In the genomic region with DNA sequence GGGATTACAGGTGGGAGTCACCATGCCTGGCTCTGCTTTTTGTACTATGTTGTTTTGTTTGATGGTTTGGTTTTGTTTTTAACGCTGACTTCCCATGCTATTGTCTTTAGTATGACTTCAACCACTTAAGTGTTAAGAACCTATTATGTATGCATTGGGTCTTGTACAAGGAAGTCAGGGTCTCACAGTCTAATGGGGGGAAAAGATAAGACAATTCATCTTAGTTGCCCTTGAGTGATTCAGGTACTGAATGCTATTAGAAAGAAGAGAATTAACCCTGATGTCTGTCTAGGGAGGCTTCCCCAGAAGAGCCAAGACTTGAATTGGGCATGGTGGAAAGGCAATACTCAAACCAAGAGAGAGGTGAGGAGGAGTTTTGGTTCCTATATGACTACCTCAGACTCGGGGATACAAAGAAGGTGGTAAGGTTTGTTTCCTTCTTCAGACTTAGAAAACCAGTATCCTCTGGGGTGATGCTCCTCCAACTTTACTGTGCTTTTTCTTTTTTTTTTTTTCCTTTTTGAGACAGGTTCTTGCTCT, we compare ENCODE assay signal across 7 cellular contexts.
DNase-seq lines count a peak whose midpoint lies in the region; ATAC-seq and TF ChIP-seq lines count a peak whose summit lies in the region.

No MANE protein-coding gene starts in this region.

- H3K36me3 Mint-ChIP-seq in chondrocyte (ENCODE audit: low read depth) = no peaks in the 10 kb centered on the region

- intact Hi-C loops in left colon (cut with DNase I, micrococcal nuclease) = no loop called here

- H3K4me1 Mint-ChIP-seq in chondrocyte (ENCODE audit: low read depth) = peaks cover 70% of the 10 kb centered on the region

- no peak overlapping the region for H3K4me3 Mint-ChIP-seq in chondrocyte (ENCODE audit: unreplicated experiment)

- DNase-seq in chondrocyte (ENCODE audit: low spot score) (no peak), left colon (no peak), BE2C (no peak), G401 (ENCODE audit: low spot score) (no peak)

- TF ChIP-seq CTCF in chondrocyte (IDR thresholded peaks at IDR 0.05) (no peak), BE2C (IDR thresholded peaks at IDR 0.05; ENCODE audit: low read depth, low read length) (no peak)

- peak overlapping the region; percentile 34 for H3K27ac Mint-ChIP-seq in chondrocyte (ENCODE audit: unreplicated experiment)

- ATAC-seq in GM18517 (IDR thresholded peaks at IDR 0.05; ENCODE audit: unreplicated experiment) (peak; percentile 81), GM19468 (IDR thresholded peaks at IDR 0.05; ENCODE audit: extremely low read depth, unreplicated experiment) (peak; percentile 58), HG03135 (IDR thresholded peaks at IDR 0.05; ENCODE audit: unreplicated experiment) (peak; percentile 66), left colon (no peak)

- H3K36me3 ChIP-seq in BE2C = no peaks in the 10 kb centered on the region

- H3K27me3 Mint-ChIP-seq in chondrocyte (ENCODE audit: low read depth) = no peaks in the 10 kb centered on the region

- no peaks in the 10 kb centered on the region for H3K9me3 Mint-ChIP-seq in chondrocyte (ENCODE audit: low read depth)

- H3K4me1 ChIP-seq in BE2C = no peaks in the 10 kb centered on the region; the same call in 1 of the 2 replicates

- H3K9me3 ChIP-seq in BE2C = no peaks in the 10 kb centered on the region

- no peak overlapping the region for H3K4me3 ChIP-seq in BE2C (ENCODE audit: low read depth, low read length)

- H3K27me3 ChIP-seq in BE2C = no peaks in the 10 kb centered on the region

- in situ Hi-C loops in G401 (cut with HindIII; ENCODE audit: low sequenced_read_pairs) = no loop called here
